17 cellular contexts compared by ENCODE assay signal in the genomic region with DNA sequence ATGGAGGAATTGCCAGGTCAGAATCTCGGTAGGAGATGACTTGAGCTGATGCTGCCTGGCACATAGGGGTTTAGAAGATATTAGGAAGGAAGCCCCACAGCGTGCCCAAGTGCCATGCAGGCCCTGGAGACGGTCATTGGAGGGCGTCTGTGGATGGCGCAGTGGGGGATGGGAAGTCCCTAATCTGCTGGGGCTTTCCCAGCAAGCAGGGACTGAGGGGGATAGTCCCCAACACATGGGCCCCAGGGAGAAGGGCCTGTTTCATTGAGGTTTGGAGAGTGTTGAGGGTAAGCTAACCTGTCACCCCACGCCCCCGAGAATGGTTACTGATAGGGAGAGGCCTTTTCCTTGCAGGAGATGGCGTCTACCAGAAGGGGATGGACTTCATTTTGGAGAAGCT.
"Had no signal": no experiment of that assay in that cellular context is flagged by ENCODE, and none has a peak within 500 bp of the region (broad histone marks: within the 10 kb centered on the region; RNA-seq: fewer than 3 reads in every experiment).

No MANE protein-coding gene starts in this region.

- H3K36me3 Mint-ChIP-seq: activated naive CD8-positive, alpha-beta T cell treated with anti-CD3 and anti-CD28 coated beads for 36 hours; natural killer cell had no signal

- H3K9me3 Mint-ChIP-seq: activated CD4-positive, alpha-beta T cell treated with anti-CD3 and anti-CD28 coated beads, Interleukin-2, amount 10 ng/mL, durations not matched to agents 7 days and 5 days; activated naive CD8-positive, alpha-beta T cell treated with anti-CD3 and anti-CD28 coated beads for 36 hours; activated T-cell treated with anti-CD3 and anti-CD28 coated beads, Interleukin-2, amount 50 U/mL, for 24 hours; activated T-helper 2 cell treated with anti-CD3 and anti-CD28 coated beads, Interferon-gamma antibody, Interleukin-2, Interleukin-4, amounts not matched to agents 10 μg/mL and 5 μg/mL and 100 μg/mL, durations not matched to agents 14 hours and 24 hours and 36 hours; natural killer cell had no signal

- DNase-seq: activated CD4-positive, alpha-beta T cell treated with anti-CD3 and anti-CD28 coated beads, Interleukin-2, amount 10 ng/mL, durations not matched to agents 7 days and 5 days; activated naive CD4-positive, alpha-beta T cell treated with Interleukin-2 at 50 U/mL for 16 hours; activated naive CD8-positive, alpha-beta T cell treated with anti-CD3 and anti-CD28 coated beads for 36 hours; activated T-cell treated with anti-CD3 and anti-CD28 coated beads, Interleukin-2, amount 50 U/mL, for 24 hours; endodermal cell; head of caudate nucleus; islet precursor cell; natural killer cell; stimulated activated CD4-positive, alpha-beta T cell treated with anti-CD3 and anti-CD28 coated beads, Interleukin-2, amount 100 ng/mL, for 24 hours; stimulated activated naive CD4-positive, alpha-beta T cell treated with Interleukin-2 at 50 U/mL for 16 hours; tibial artery had no signal

- H3K4me3 ChIP-seq: coronary artery, gastroesophageal sphincter, tibial artery had no signal

- H3K4me3 Mint-ChIP-seq: activated CD4-positive, alpha-beta T cell treated with anti-CD3 and anti-CD28 coated beads, Interleukin-2, amount 10 ng/mL, durations not matched to agents 7 days and 5 days; activated naive CD8-positive, alpha-beta T cell treated with anti-CD3 and anti-CD28 coated beads for 36 hours; activated T-cell treated with anti-CD3 and anti-CD28 coated beads, Interleukin-2, amount 50 U/mL, for 24 hours; endodermal cell; mesothelial cell of epicardium; natural killer cell had no signal

- H3K27me3 Mint-ChIP-seq: activated CD4-positive, alpha-beta T cell treated with anti-CD3 and anti-CD28 coated beads, Interleukin-2, amount 10 ng/mL, durations not matched to agents 7 days and 5 days; activated naive CD8-positive, alpha-beta T cell treated with anti-CD3 and anti-CD28 coated beads for 36 hours; activated T-cell treated with anti-CD3 and anti-CD28 coated beads, Interleukin-2, amount 50 U/mL, for 24 hours; progenitor cell of endocrine pancreas had no signal

- ATAC-seq: activated CD4-positive, CD25-positive, alpha-beta regulatory T cell treated with anti-CD3 and anti-CD28 coated beads, Interleukin-2, amount 50 U/mL, for 24 hours; natural killer cell had no signal

- H3K4me1 Mint-ChIP-seq: endodermal cell, mesothelial cell of epicardium, natural killer cell had no signal

- H3K4me1 ChIP-seq: tibial artery had no signal

- H3K27ac ChIP-seq: tibial artery had no signal

- H3K9me3 ChIP-seq: gastroesophageal sphincter, tibial artery had no signal

- H3K27me3 ChIP-seq: gastroesophageal sphincter, tibial artery had no signal

- H3K27ac Mint-ChIP-seq: activated naive CD8-positive, alpha-beta T cell treated with anti-CD3 and anti-CD28 coated beads for 36 hours; activated T-cell treated with anti-CD3 and anti-CD28 coated beads, Interleukin-2, amount 50 U/mL, for 24 hours; activated T-helper 2 cell treated with anti-CD3 and anti-CD28 coated beads, Interferon-gamma antibody, Interleukin-2, Interleukin-4, amounts not matched to agents 10 μg/mL and 5 μg/mL and 100 μg/mL, durations not matched to agents 14 hours and 24 hours and 36 hours; endodermal cell; mesothelial cell of epicardium; natural killer cell; progenitor cell of endocrine pancreas had no signal
